Comparison of ENCODE assay signal across 22 cellular contexts in genomic region chr1:228366851-228367741, GRCh38. TPM values are rescaled to one million over a fixed set of nuclear protein-coding genes. Genes with fewer than 3 reads are reported as not detected.
DNase-seq lines count a peak whose midpoint lies in the region; ATAC-seq and TF ChIP-seq lines count a peak whose summit lies in the region.
"Had no signal": no experiment of that assay in that cellular context is flagged by ENCODE, and none has a peak within 500 bp of the region (broad histone marks: within the 10 kb centered on the region; RNA-seq: fewer than 3 reads in every experiment).

No MANE protein-coding gene starts in this region.

- H3K9me3 Mint-ChIP-seq in activated naive CD8-positive, alpha-beta T cell treated with anti-CD3 and anti-CD28 coated beads, Interleukin-2, amount 10 ng/mL, durations not matched to agents 7 days and 5 days = no peaks in the 10 kb centered on the region
- H3K9me3 Mint-ChIP-seq in activated naive CD8-positive, alpha-beta T cell treated with anti-CD3 and anti-CD28 coated beads, Interleukin-2, amount 50 U/mL, for 24 hours = no peaks in the 10 kb centered on the region
- H3K9me3 Mint-ChIP-seq: activated naive CD4-positive, alpha-beta T cell treated with anti-CD3 and anti-CD28 coated beads for 36 hours; CD4-positive, CD25-positive, alpha-beta regulatory T cell; natural killer cell treated with Interleukin-12 subunit alpha and Interleukin-12 subunit beta and Interleukin-15 and Interleukin-18, amount 100 ng/mL, for 72 hours; T-cell had no signal

- H2BK120ac ChIP-seq in neuronal stem cell (ENCODE audit: low read depth, low read length) = no peak overlapping the region

- peaks cover 4% of the 10 kb centered on the region for H3K79me1 ChIP-seq in neuronal stem cell (ENCODE audit: low read depth, low read length)

- no peak overlapping the region for H4K8ac ChIP-seq in neuronal stem cell (ENCODE audit: low read depth, low read length)

- H2BK5ac ChIP-seq in neuronal stem cell (ENCODE audit: low read length) = peak overlapping the region; percentile 13

- peak overlapping the region; percentile 81 for H3K18ac ChIP-seq in neuronal stem cell (ENCODE audit: low read length)

- peak overlapping the region; percentile 47 for H3K14ac ChIP-seq in neuronal stem cell (ENCODE audit: low read length)

- POLR2A ChIA-PET in activated naive CD8-positive, alpha-beta T cell treated with anti-CD3 and anti-CD28 coated beads, Interleukin-2, amount 10 ng/mL, durations not matched to agents 7 days and 5 days (lab: Charles Lee) = no interaction called here

- no peak overlapping the region for H3K4ac ChIP-seq in neuronal stem cell (ENCODE audit: low read length)

- no peaks in the 10 kb centered on the region for H3K9me3 ChIP-seq in cardiac muscle cell (ENCODE audit: low read depth)
- no peaks in the 10 kb centered on the region for H3K9me3 ChIP-seq in neuronal stem cell (replicated peaks in 1 of 2; ENCODE audit: control insufficient read depth in 2 of 2, insufficient read depth in 1 of 2, low read depth in 1 of 2, low read length in 2 of 2)
- H3K9me3 ChIP-seq: vagina had no signal

- no CpG with 5 or more reads among the region's 24 CpGs for WGBS in neuronal stem cell (ENCODE audit: extremely low coverage in 2 of 2, insufficient read length in 2 of 2, insufficient replicate concordance in 1 of 2), 2 donors

- H3K23ac ChIP-seq in neuronal stem cell (ENCODE audit: low read depth, low read length, poor library complexity) = peak overlapping the region; percentile 31

- no peaks in the 10 kb centered on the region for H3K36me3 Mint-ChIP-seq in activated naive CD8-positive, alpha-beta T cell treated with anti-CD3 and anti-CD28 coated beads, Interleukin-2, amount 10 ng/mL, durations not matched to agents 7 days and 5 days
- H3K36me3 Mint-ChIP-seq in activated naive CD8-positive, alpha-beta T cell treated with anti-CD3 and anti-CD28 coated beads, Interleukin-2, amount 50 U/mL, for 24 hours (ENCODE audit: low read depth) = no peaks in the 10 kb centered on the region
- H3K36me3 Mint-ChIP-seq: CD4-positive, CD25-positive, alpha-beta regulatory T cell; natural killer cell treated with Interleukin-12 subunit alpha and Interleukin-12 subunit beta and Interleukin-15 and Interleukin-18, amount 100 ng/mL, for 72 hours; T-cell had no signal

- H3K27me3 ChIP-seq in cardiac muscle cell (no peaks in the 10 kb centered on the region), neuronal stem cell (ENCODE audit: control insufficient read depth in 3 of 3, insufficient read depth in 3 of 3, low read depth in 1 of 3, low read length in 3 of 3) (peaks cover 0 to 6% (median 0%) of the 10 kb centered on the region in 3 experiments)
- H3K27me3 ChIP-seq: vagina had no signal

- H3K4me2 ChIP-seq in neuronal stem cell (ENCODE audit: insufficient read depth, low read length, poor library complexity, severe bottlenecking) = no peak overlapping the region

- no peak overlapping the region for H3K4me3 Mint-ChIP-seq in activated naive CD8-positive, alpha-beta T cell treated with anti-CD3 and anti-CD28 coated beads, Interleukin-2, amount 10 ng/mL, durations not matched to agents 7 days and 5 days
- no peak overlapping the region for H3K4me3 Mint-ChIP-seq in activated naive CD8-positive, alpha-beta T cell treated with anti-CD3 and anti-CD28 coated beads, Interleukin-2, amount 50 U/mL, for 24 hours
- H3K4me3 Mint-ChIP-seq: activated naive CD4-positive, alpha-beta T cell treated with anti-CD3 and anti-CD28 coated beads for 36 hours; natural killer cell treated with Interleukin-12 subunit alpha and Interleukin-12 subunit beta and Interleukin-15 and Interleukin-18, amount 100 ng/mL, for 72 hours; T-cell had no signal

- peak overlapping the region; percentile 35 for H2AK5ac ChIP-seq in neuronal stem cell (ENCODE audit: low read depth, low read length)

- H2BK15ac ChIP-seq in neuronal stem cell (ENCODE audit: low read length) = no peak overlapping the region

- H3K4me1 ChIP-seq in cardiac muscle cell (ENCODE audit: low read depth) (peaks cover 44% of the 10 kb centered on the region), neuronal stem cell (ENCODE audit: control insufficient read depth in 2 of 2, insufficient read depth in 1 of 2, low read depth in 1 of 2, low read length in 2 of 2) (no peaks in the 10 kb centered on the region)

- H3K27ac ChIP-seq in cardiac muscle cell = peak overlapping the region; percentile 98
- H3K27ac ChIP-seq in neuronal stem cell (replicated peaks; ENCODE audit: low read length) = no peak overlapping the region
- H3K27ac ChIP-seq: coronary artery, vagina had no signal

- peak; percentile 26 for DNase-seq in activated naive CD8-positive, alpha-beta T cell treated with anti-CD3 and anti-CD28 coated beads, Interleukin-2, amount 10 ng/mL, durations not matched to agents 7 days and 5 days
- DNase-seq in activated naive CD8-positive, alpha-beta T cell treated with anti-CD3 and anti-CD28 coated beads, Interleukin-2, amount 50 U/mL, for 24 hours = no peak
- DNase-seq in cardiac muscle cell (ENCODE audit: low read depth in 1 of 2, low spot score in 1 of 2) (no peak), neuronal stem cell (ENCODE audit: low spot score) (no peak), germinal center (ENCODE audit: low spot score) (no peak), dermis blood vessel endothelial cell (no peak), hypothalamus (lab: John Stamatoyannopoulos, UW) (no peak)
- DNase-seq: ACHN; activated CD4-positive, alpha-beta T cell treated with anti-CD3 and anti-CD28 coated beads, Interleukin-2, amount 50 U/mL, for 1 hour; activated naive CD4-positive, alpha-beta T cell treated with anti-CD3 and anti-CD28 coated beads for 36 hours; CD4-positive, CD25-positive, alpha-beta regulatory T cell; KG1; NCI-H187; NCI-H446; stimulated activated CD4-positive, alpha-beta T cell treated with anti-CD3 and anti-CD28 coated beads, Interleukin-4, amount 100 ng/mL, for 4 hours had no signal

- no peak overlapping the region for H3K9ac ChIP-seq in neuronal stem cell (ENCODE audit: low read depth, low read length, poor library complexity)

- no peak overlapping the region for H4K91ac ChIP-seq in neuronal stem cell (ENCODE audit: low read depth, low read length, poor library complexity)

- no peak overlapping the region for H2AFZ ChIP-seq in neuronal stem cell (ENCODE audit: low read length)

- no peaks in the 10 kb centered on the region for H3K27me3 Mint-ChIP-seq in activated naive CD8-positive, alpha-beta T cell treated with anti-CD3 and anti-CD28 coated beads, Interleukin-2, amount 10 ng/mL, durations not matched to agents 7 days and 5 days
- no peaks in the 10 kb centered on the region for H3K27me3 Mint-ChIP-seq in activated naive CD8-positive, alpha-beta T cell treated with anti-CD3 and anti-CD28 coated beads, Interleukin-2, amount 50 U/mL, for 24 hours
- H3K27me3 Mint-ChIP-seq: CD4-positive, CD25-positive, alpha-beta regulatory T cell; natural killer cell treated with Interleukin-12 subunit alpha and Interleukin-12 subunit beta and Interleukin-15 and Interleukin-18, amount 100 ng/mL, for 72 hours; progenitor cell of endocrine pancreas; T-cell had no signal

- no peak overlapping the region for H3K27ac Mint-ChIP-seq in activated naive CD8-positive, alpha-beta T cell treated with anti-CD3 and anti-CD28 coated beads, Interleukin-2, amount 10 ng/mL, durations not matched to agents 7 days and 5 days
- H3K27ac Mint-ChIP-seq in activated naive CD8-positive, alpha-beta T cell treated with anti-CD3 and anti-CD28 coated beads, Interleukin-2, amount 50 U/mL, for 24 hours = no peak overlapping the region
- H3K27ac Mint-ChIP-seq: activated naive CD4-positive, alpha-beta T cell treated with anti-CD3 and anti-CD28 coated beads for 36 hours; CD4-positive, CD25-positive, alpha-beta regulatory T cell; natural killer cell treated with Interleukin-12 subunit alpha and Interleukin-12 subunit beta and Interleukin-15 and Interleukin-18, amount 100 ng/mL, for 72 hours; progenitor cell of endocrine pancreas; T-cell had no signal

- H3K4me1 Mint-ChIP-seq in activated naive CD8-positive, alpha-beta T cell treated with anti-CD3 and anti-CD28 coated beads, Interleukin-2, amount 10 ng/mL, durations not matched to agents 7 days and 5 days = no peaks in the 10 kb centered on the region
- no peaks in the 10 kb centered on the region for H3K4me1 Mint-ChIP-seq in activated naive CD8-positive, alpha-beta T cell treated with anti-CD3 and anti-CD28 coated beads, Interleukin-2, amount 50 U/mL, for 24 hours
- H3K4me1 Mint-ChIP-seq: CD4-positive, CD25-positive, alpha-beta regulatory T cell; T-cell had no signal

- no peak overlapping the region for H2BK12ac ChIP-seq in neuronal stem cell (ENCODE audit: low read length)

- no peak overlapping the region for H3K4me3 ChIP-seq in cardiac muscle cell
- H3K4me3 ChIP-seq in neuronal stem cell (ENCODE audit: low read length in 2 of 2) = no peak overlapping the region
- H3K4me3 ChIP-seq: coronary artery, vagina had no signal

- no peak for ATAC-seq in activated naive CD8-positive, alpha-beta T cell treated with anti-CD3 and anti-CD28 coated beads, Interleukin-2, amount 10 ng/mL, durations not matched to agents 7 days and 5 days (ENCODE audit: low read depth)
- no peak for ATAC-seq in activated naive CD8-positive, alpha-beta T cell treated with anti-CD3 and anti-CD28 coated beads, Interleukin-2, amount 50 U/mL, for 24 hours
- no peak for ATAC-seq in HG02973 (IDR thresholded peaks at IDR 0.05; ENCODE audit: unreplicated experiment)
- ATAC-seq: natural killer cell treated with Interleukin-12 subunit alpha and Interleukin-12 subunit beta and Interleukin-15 and Interleukin-18, amount 100 ng/mL, for 72 hours; T-cell had no signal

- TF ChIP-seq CTCF in cardiac muscle cell (IDR thresholded peaks at IDR 0.05; ENCODE audit: low read depth, low read length) = no peak

- peaks cover 9% of the 10 kb centered on the region for H3K36me3 ChIP-seq in cardiac muscle cell
- no peaks in the 10 kb centered on the region for H3K36me3 ChIP-seq in neuronal stem cell (replicated peaks in 1 of 2; ENCODE audit: control insufficient read depth in 2 of 2, insufficient read depth in 2 of 2, low read length in 2 of 2)
- H3K36me3 ChIP-seq: vagina had no signal

RNA-seq across cellular contexts. Expression of gene TRIM11, which starts 39.5 kb away (rescaled TPM):
- 10 to 100 TPM; 66.6 to 73.2 TPM for total RNA-seq in activated naive CD8-positive, alpha-beta T cell treated with anti-CD3 and anti-CD28 coated beads, Interleukin-2, amount 10 ng/mL, durations not matched to agents 7 days and 5 days
- total RNA-seq in cardiac muscle cell (32.4 and 43.2 TPM in 2 replicates), dermis blood vessel endothelial cell (19.4 and 20.1 TPM in 2 replicates)
- 16.4 and 18.5 TPM in 2 replicates for polyA plus RNA-seq in cardiac muscle cell
- polyA plus RNA-seq in neuronal stem cell (2013, experiment 1 of 2) = 13.5 TPM
- polyA plus RNA-seq in neuronal stem cell (2013, experiment 2 of 2) = 13.3 TPM

RNA-seq across cellular contexts. Expression of gene TRIM17, which starts 49.6 kb away (rescaled TPM):
- 1 to 10 TPM; 3.4 to 4.3 TPM for total RNA-seq in activated naive CD8-positive, alpha-beta T cell treated with anti-CD3 and anti-CD28 coated beads, Interleukin-2, amount 10 ng/mL, durations not matched to agents 7 days and 5 days
- total RNA-seq in cardiac muscle cell (6.7 and 17.9 TPM in 2 replicates), dermis blood vessel endothelial cell (not detected in 2 replicates)
- polyA plus RNA-seq in cardiac muscle cell = 11.8 and 15.0 TPM in 2 replicates
- 4.1 TPM for polyA plus RNA-seq in neuronal stem cell (2013, experiment 1 of 2)
- 3.7 TPM for polyA plus RNA-seq in neuronal stem cell (2013, experiment 2 of 2)
- total RNA-seq: mesenteric fat pad had no signal
